Comparison of ENCODE assay signal across 7 cellular contexts in genomic region chr9:134778841-134779411, GRCh38.
DNase-seq lines count a peak whose midpoint lies in the region; ATAC-seq and TF ChIP-seq lines count a peak whose summit lies in the region.

No MANE protein-coding gene starts in this region.

- H3K4me1 Mint-ChIP-seq in neural crest cell: no peaks in the 10 kb centered on the region

- H3K36me3 Mint-ChIP-seq in neural crest cell (ENCODE audit: low read depth): no peaks in the 10 kb centered on the region

- H3K4me3 Mint-ChIP-seq in neural crest cell: no peak overlapping the region

- H3K27ac Mint-ChIP-seq in neural crest cell (ENCODE audit: unreplicated experiment): no peak overlapping the region

- peak; percentile 13 for DNase-seq in NOMO-1 treated with dmso at 0.1 percent for 144 hours (lab: John Stamatoyannopoulos, UW; ENCODE audit: unreplicated experiment)
- DNase-seq in neural crest cell (ENCODE audit: low read depth, low spot score): peak; percentile 65

- ATAC-seq in esophagus mucosa: peak; percentile 65
- no peak for ATAC-seq in HG03280 (IDR thresholded peaks at IDR 0.05; ENCODE audit: unreplicated experiment)
- no peak for ATAC-seq in HG02759 (IDR thresholded peaks at IDR 0.05; ENCODE audit: unreplicated experiment)
- no peak for ATAC-seq in HG02588 (IDR thresholded peaks at IDR 0.05; ENCODE audit: unreplicated experiment)

- H3K9me3 Mint-ChIP-seq in neural crest cell: no peaks in the 10 kb centered on the region

- peaks cover under 1% of the 10 kb centered on the region for H3K27me3 Mint-ChIP-seq in neural crest cell (ENCODE audit: low read depth)

- no peak overlapping the region for H3K4me3 ChIP-seq in GM12875 (ENCODE audit: low read depth, low read length)

- TF ChIP-seq CTCF in GM12875 (IDR thresholded peaks at IDR 0.05; ENCODE audit: borderline replicate concordance, insufficient read depth, low read depth, low read length): peak; percentile 42; the same call in 1 of the 2 replicates
- peak; percentile 73 for TF ChIP-seq CTCF in neural crest cell (conservative IDR thresholded peaks at IDR 0.05)
